ENCODE assay signal across 30 cellular contexts in the genomic region with DNA sequence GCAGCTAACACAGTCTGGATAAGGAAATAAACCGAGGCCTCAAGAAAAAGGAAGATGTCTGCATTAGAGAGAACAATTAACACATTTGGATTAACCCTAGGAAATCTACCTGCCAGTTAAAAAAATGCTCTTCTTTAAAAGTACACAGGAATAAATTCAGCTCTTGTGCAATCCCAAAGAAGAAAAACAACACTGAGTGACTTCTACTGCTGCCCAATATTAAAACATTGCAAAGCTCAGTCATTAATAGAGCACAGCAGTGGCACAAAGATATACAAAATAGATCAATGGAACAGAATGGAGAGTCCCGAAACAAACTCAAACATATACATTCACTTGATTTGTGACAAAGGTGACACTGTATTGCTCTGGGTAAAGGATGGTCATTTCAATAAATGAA.
"Had no signal": no experiment of that assay in that cellular context is flagged by ENCODE, and none has a peak within 500 bp of the region (broad histone marks: within the 10 kb centered on the region; RNA-seq: fewer than 3 reads in every experiment).

No MANE protein-coding gene starts in this region.

- H3K27me3 ChIP-seq: brain microvascular endothelial cell, heart left ventricle, left lung, sigmoid colon, uterus had no signal

- H3K9me3 Mint-ChIP-seq: dendritic cell treated with granulocyte-macrophage colony-stimulating factor and Interleukin-4, amounts not matched to agents 40 ng/mL and 50 ng/mL, for 4 days; endodermal cell; immature natural killer cell; natural killer cell treated with Interleukin-12 subunit alpha and Interleukin-12 subunit beta and Interleukin-15 and Interleukin-18, amount 100 ng/mL, for 72 hours; stimulated activated memory B cell treated with anti-CD40 and anti-IgM and Interleukin-4, amounts not matched to agents 10 μg/mL and 1 μg/mL and 100 μg/mL, for 72 hours; stimulated activated naive CD8-positive, alpha-beta T cell treated with anti-CD3 and anti-CD28 coated beads, Interleukin-15, amount 100 ng/mL, for 72 hours; type B pancreatic cell had no signal

- H3K4me1 ChIP-seq: uterus had no signal

- DNase-seq: activated CD4-positive, alpha-beta T cell treated with anti-CD3 and anti-CD28 coated beads for 4 hours; activated CD4-positive, alpha-beta T cell treated with anti-CD3 and anti-CD28 coated beads, Interleukin-2, amount 50 U/mL, for 4 hours; activated CD8-positive, alpha-beta memory T cell treated with anti-CD3 and anti-CD28 coated beads for 24 hours; activated gamma-delta T cell treated with Interleukin-2 at 50 U/mL for 16 hours; activated naive CD4-positive, alpha-beta T cell treated with anti-CD3 and anti-CD28 coated beads, Interleukin-2, amount 50 U/mL, for 16 hours; amniotic stem cell; brain microvascular endothelial cell; endodermal cell; foreskin fibroblast; heart left ventricle; hypothalamus; immature natural killer cell; left lung; mesendoderm; sigmoid colon; stimulated activated CD4-positive, alpha-beta T cell treated with anti-CD3 and anti-CD28 coated beads, Interleukin-1b, Interleukin-23, amount 100 ng/mL, for 48 hours; stimulated activated CD4-positive, alpha-beta T cell treated with anti-CD3 and anti-CD28 coated beads, Interleukin-4, amount 100 ng/mL, for 4 hours; stimulated activated CD8-positive, alpha-beta memory T cell treated with anti-CD3 and anti-CD28 coated beads, Interleukin-4, amount 100 ng/mL, for 48 hours; stimulated activated naive CD8-positive, alpha-beta T cell treated with anti-CD3 and anti-CD28 coated beads, Interleukin-15, amount 100 ng/mL, for 72 hours; substantia nigra; T-helper 9 cell; uterus had no signal

- H3K36me3 ChIP-seq: brain microvascular endothelial cell, left lung, sigmoid colon, uterus had no signal

- H3K9me3 ChIP-seq: heart left ventricle, left lung, sigmoid colon, uterus had no signal

- H3K27me3 Mint-ChIP-seq: dendritic cell treated with granulocyte-macrophage colony-stimulating factor and Interleukin-4, amounts not matched to agents 40 ng/mL and 50 ng/mL, for 4 days; natural killer cell treated with Interleukin-12 subunit alpha and Interleukin-12 subunit beta and Interleukin-15 and Interleukin-18, amount 100 ng/mL, for 72 hours; stimulated activated naive CD8-positive, alpha-beta T cell treated with anti-CD3 and anti-CD28 coated beads, Interleukin-15, amount 100 ng/mL, for 72 hours; type B pancreatic cell had no signal

- H3K27ac ChIP-seq: heart left ventricle, left lung, sigmoid colon, uterus, VCaP had no signal

- H3K36me3 Mint-ChIP-seq: immature natural killer cell; natural killer cell treated with Interleukin-12 subunit alpha and Interleukin-12 subunit beta and Interleukin-15 and Interleukin-18, amount 100 ng/mL, for 72 hours; stimulated activated memory B cell treated with anti-CD40 and anti-IgM and Interleukin-4, amounts not matched to agents 10 μg/mL and 1 μg/mL and 100 μg/mL, for 72 hours had no signal

- H3K27ac Mint-ChIP-seq: dendritic cell treated with granulocyte-macrophage colony-stimulating factor and Interleukin-4, amounts not matched to agents 40 ng/mL and 50 ng/mL, for 4 days; endodermal cell; immature natural killer cell; natural killer cell treated with Interleukin-12 subunit alpha and Interleukin-12 subunit beta and Interleukin-15 and Interleukin-18, amount 100 ng/mL, for 72 hours; stimulated activated memory B cell treated with anti-CD40 and anti-IgM and Interleukin-4, amounts not matched to agents 10 μg/mL and 1 μg/mL and 100 μg/mL, for 72 hours; stimulated activated naive CD8-positive, alpha-beta T cell treated with anti-CD3 and anti-CD28 coated beads, Interleukin-15, amount 100 ng/mL, for 72 hours; type B pancreatic cell had no signal

- H3K4me3 ChIP-seq: heart left ventricle, left lung, lung, sigmoid colon, smooth muscle cell, uterus had no signal

- H3K4me1 Mint-ChIP-seq: stimulated activated memory B cell treated with anti-CD40 and anti-IgM and Interleukin-4, amounts not matched to agents 10 μg/mL and 1 μg/mL and 100 μg/mL, for 72 hours had no signal

- ATAC-seq: esophagus mucosa; heart left ventricle; left lung; natural killer cell treated with Interleukin-12 subunit alpha and Interleukin-12 subunit beta and Interleukin-15 and Interleukin-18, amount 100 ng/mL, for 72 hours; stimulated activated memory B cell treated with anti-CD40 and anti-IgM and Interleukin-4, amounts not matched to agents 10 μg/mL and 1 μg/mL and 100 μg/mL, for 72 hours; stimulated activated naive CD8-positive, alpha-beta T cell treated with anti-CD3 and anti-CD28 coated beads, Interleukin-15, amount 100 ng/mL, for 72 hours had no signal

- H3K4me2 ChIP-seq: smooth muscle cell had no signal

- H3K4me3 Mint-ChIP-seq: dendritic cell treated with granulocyte-macrophage colony-stimulating factor and Interleukin-4, amounts not matched to agents 40 ng/mL and 50 ng/mL, for 4 days; endodermal cell; immature natural killer cell; natural killer cell treated with Interleukin-12 subunit alpha and Interleukin-12 subunit beta and Interleukin-15 and Interleukin-18, amount 100 ng/mL, for 72 hours; stimulated activated memory B cell treated with anti-CD40 and anti-IgM and Interleukin-4, amounts not matched to agents 10 μg/mL and 1 μg/mL and 100 μg/mL, for 72 hours; stimulated activated naive CD8-positive, alpha-beta T cell treated with anti-CD3 and anti-CD28 coated beads, Interleukin-15, amount 100 ng/mL, for 72 hours; type B pancreatic cell had no signal
